In the genomic region with DNA sequence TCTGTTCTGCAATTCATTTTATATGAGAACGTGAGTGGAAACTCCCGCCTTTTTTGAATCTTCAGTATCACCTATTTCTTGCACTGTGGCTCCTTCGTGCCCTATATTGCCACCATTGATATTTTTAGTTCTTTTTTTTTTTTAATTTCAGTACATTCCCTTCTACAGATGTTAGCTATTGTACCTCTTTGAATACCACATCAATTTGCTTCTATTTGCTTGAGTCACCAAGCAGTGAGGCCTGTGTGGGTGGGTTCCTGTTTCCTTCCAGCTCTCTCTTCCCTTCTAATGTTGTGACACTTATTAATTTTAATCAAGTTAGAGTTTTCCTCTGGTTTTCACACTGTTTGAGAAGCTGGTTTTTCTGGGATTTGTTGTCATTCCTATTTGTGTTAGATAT, we compare ENCODE assay signal across 11 cellular contexts. TPM values are rescaled to one million over a fixed set of nuclear protein-coding genes. Genes with fewer than 3 reads are reported as not detected.
DNase-seq lines count a peak whose midpoint lies in the region; FAIRE-seq and TF ChIP-seq lines count a peak whose summit lies in the region.
"Had no signal": no experiment of that assay in that cellular context is flagged by ENCODE, and none has a peak within 500 bp of the region (broad histone marks: within the 10 kb centered on the region; RNA-seq: fewer than 3 reads in every experiment).

No MANE protein-coding gene starts in this region.

- in situ Hi-C loops in GM13976 (cut with MboI; ENCODE audit: low sequenced_read_pairs, unreplicated experiment) = no loop called here

- FAIRE-seq in GM18507 (lab: Jason Lieb, UNC) (peak; percentile 70), keratinocyte (lab: Jason Lieb, UNC) (peak; percentile 17)

- peaks cover 6% of the 10 kb centered on the region for H3K4me1 ChIP-seq in keratinocyte (ENCODE audit: control insufficient read depth, extremely low read depth, insufficient read depth, low read length)

- peaks cover 60% of the 10 kb centered on the region for H3K79me2 ChIP-seq in keratinocyte (ENCODE audit: control insufficient read depth, insufficient read depth, low read length)

- H2AFZ ChIP-seq in keratinocyte (ENCODE audit: control insufficient read depth, low read length) = no peak overlapping the region

- H3K27ac ChIP-seq in keratinocyte (ENCODE audit: control insufficient read depth, insufficient read depth, low read length) = no peak overlapping the region

- H3K9ac ChIP-seq in keratinocyte (ENCODE audit: control insufficient read depth, extremely low read depth, insufficient read depth, low read length) = no peak overlapping the region

- TF ChIP-seq POLR2A in NB4 (IDR thresholded peaks at IDR 0.05; ENCODE audit: extremely low read depth, insufficient read length) (no peak), erythroblast (IDR thresholded peaks at IDR 0.05; ENCODE audit: low read length) (no peak)

- H3K4me3 ChIP-seq in NB4 (ENCODE audit: low read depth, low read length) (no peak overlapping the region), keratinocyte (ENCODE audit: control insufficient read depth in 2 of 3, extremely low read depth in 1 of 3, insufficient read depth in 2 of 3, low read depth in 1 of 3, low read length in 3 of 3) (no peak overlapping the region)

- intact Hi-C loops in cardiac septum (cut with DNase I) = no loop called here

- peaks cover 2% of the 10 kb centered on the region for H3K9me1 ChIP-seq in keratinocyte (ENCODE audit: control insufficient read depth, extremely low read depth, insufficient read depth, low read length)

- H3K4me2 ChIP-seq in keratinocyte (ENCODE audit: control insufficient read depth, extremely low read depth, insufficient read depth, low read depth, low read length) = no peak overlapping the region

- H3K36me3 ChIP-seq in keratinocyte (ENCODE audit: control insufficient read depth in 2 of 2, extremely low read depth in 1 of 2, insufficient read depth in 2 of 2, low read length in 2 of 2) = peaks cover 22 to 30% of the 10 kb centered on the region in 2 experiments

- TF ChIP-seq CTCF in NB4 (IDR thresholded peaks at IDR 0.05; ENCODE audit: low read depth, low read length) (no peak), keratinocyte (optimal IDR thresholded peaks at IDR 0.05 in 1 of 3, IDR thresholded peaks at IDR 0.05 in 1 of 3, conservative IDR thresholded peaks at IDR 0.05 in 1 of 3; ENCODE audit: extremely low read depth in 1 of 3, insufficient read depth in 2 of 3, low read length in 3 of 3) (no peak), GM13976 (IDR thresholded peaks at IDR 0.05; ENCODE audit: borderline replicate concordance, control extremely low read depth, extremely low read depth, insufficient read depth, missing control alignments) (no peak)

- H3K9me3 ChIP-seq in keratinocyte (ENCODE audit: control insufficient read depth, low read depth, low read length) = no peaks in the 10 kb centered on the region

- DNase-seq in EL = peak; percentile 10
- DNase-seq in GM18507 (ENCODE audit: extremely low spot score, insufficient read length, low read depth) = no peak
- DNase-seq in NB4 (ENCODE audit: low read depth) = peak; percentile 24
- no peak for DNase-seq in keratinocyte (ENCODE audit: low read depth, low spot score)
- no peak for DNase-seq in GM13976 (ENCODE audit: low spot score)
- no peak for DNase-seq in erythroblast (lab: John Stamatoyannopoulos, UW)
- DNase-seq in cardiac septum (ENCODE audit: low spot score) = no peak
- DNase-seq: activated CD4-positive, CD25-positive, alpha-beta regulatory T cell; amygdala; MM.1S; NCI-H526 treated with DMSO at 0.1 percent for 48 hours had no signal

- dilution Hi-C loops in keratinocyte (cut with MboI; ENCODE audit: extremely low pct_ligation_motif_present, low sequenced_read_pairs) = no loop called here

- H3K27me3 ChIP-seq in keratinocyte (ENCODE audit: control insufficient read depth, extremely low read depth, insufficient read depth, low read length) = no peaks in the 10 kb centered on the region

- peaks cover 8% of the 10 kb centered on the region for H4K20me1 ChIP-seq in keratinocyte (ENCODE audit: control insufficient read depth, extremely low read depth, insufficient read depth, low read length)

RNA-seq across cellular contexts. Expression of a gene that starts 8.7 kb away (rescaled TPM):
- 85.8 to 146 TPM (median 124 TPM) in 3 replicates for polyA plus RNA-seq in keratinocyte
- 34.3 TPM for polyA plus RNA-seq in keratinocyte (2011; ENCODE audit: low read depth)
- 50.9 and 112 TPM in 2 replicates for polyA plus RNA-seq in keratinocyte (2011; cell fraction: cytosol; rRNA removed)
- polyA plus RNA-seq in keratinocyte (2011; cell fraction: nucleus; rRNA removed) = 146 and 190 TPM in 2 replicates
- 57.9 and 59.7 TPM in 2 replicates for polyA plus RNA-seq in keratinocyte (2012; ENCODE audit: low replicate concordance)
- polyA minus RNA-seq in keratinocyte = 83.0 to 239 TPM (median 181 TPM) in 3 replicates
- 73.3 TPM for polyA minus RNA-seq in keratinocyte (2011; cell fraction: cytosol; rRNA and poly(A)+ RNA removed)
- 131 and 227 TPM in 2 replicates for polyA minus RNA-seq in keratinocyte (2011; cell fraction: nucleus; rRNA and poly(A)+ RNA removed)
- 12.3 TPM for total RNA-seq in cardiac septum

Comparison
In these comparisons a context has a peak if more than half of its experiments do, and no peak if none do; other contexts are left out.
1. DNase-seq: peak in EL (single experiment) and NB4 (single experiment); none in GM18507 (single experiment), keratinocyte (single experiment), GM13976 (single experiment), erythroblast (0 of 2) and cardiac septum (single experiment).